ENCODE assay signal across 26 cellular contexts in genomic region chr11:60743058-60743457, GRCh38. TPM values are rescaled to one million over a fixed set of nuclear protein-coding genes. Genes with fewer than 3 reads are reported as not detected.
"Had no signal": no experiment of that assay in that cellular context is flagged by ENCODE, and none has a peak within 500 bp of the region (broad histone marks: within the 10 kb centered on the region; RNA-seq: fewer than 3 reads in every experiment).

No MANE protein-coding gene starts in this region.

- DNase-seq: foreskin melanocyte; head of caudate nucleus; kidney glomerular epithelial cell; mammary epithelial cell; mucosa of descending colon; right lobe of liver; spleen; stimulated activated CD4-positive, alpha-beta T cell treated with anti-CD3 and anti-CD28 coated beads, Interleukin-15, amount 100 ng/mL, for 24 hours; stimulated activated CD4-positive, alpha-beta T cell treated with anti-CD3 and anti-CD28 coated beads, Interleukin-1b, Interleukin-23, amount 100 ng/mL, for 48 hours; stimulated activated CD4-positive, alpha-beta T cell treated with anti-CD3 and anti-CD28 coated beads, Interleukin-4, amount 100 ng/mL, for 24 hours; tibial artery; upper lobe of left lung; uterus had no signal

- H3K4me1 Mint-ChIP-seq: stimulated activated memory B cell treated with anti-CD40 and anti-IgM and Interleukin-4, amounts not matched to agents 10 μg/mL and 1 μg/mL and 100 μg/mL, for 72 hours had no signal

- H3K4me1 ChIP-seq: parathyroid adenoma, prostate gland, right lobe of liver, spleen, tibial artery, upper lobe of left lung, uterus had no signal

- H3K4me3 ChIP-seq: hepatocyte, mucosa of descending colon, prostate gland, right lobe of liver, spleen, tibial artery, upper lobe of left lung, uterus had no signal

- H3K4me3 Mint-ChIP-seq: dendritic cell treated with granulocyte-macrophage colony-stimulating factor and Interleukin-4, amounts not matched to agents 40 ng/mL and 50 ng/mL, for 4 days; nephron; stimulated activated memory B cell treated with anti-CD40 and anti-IgM and Interleukin-4, amounts not matched to agents 10 μg/mL and 1 μg/mL and 100 μg/mL, for 72 hours; stimulated activated naive CD8-positive, alpha-beta T cell treated with anti-CD3 and anti-CD28 coated beads, Interleukin-15, Interleukin-2, amounts not matched to agents 100 ng/mL and 50 ng/mL, for 24 hours had no signal

- H3K9me3 ChIP-seq: mucosa of descending colon, prostate gland, right lobe of liver, uterus had no signal

- H3K27ac Mint-ChIP-seq: dendritic cell treated with granulocyte-macrophage colony-stimulating factor and Interleukin-4, amounts not matched to agents 40 ng/mL and 50 ng/mL, for 4 days; nephron; stimulated activated memory B cell treated with anti-CD40 and anti-IgM and Interleukin-4, amounts not matched to agents 10 μg/mL and 1 μg/mL and 100 μg/mL, for 72 hours; stimulated activated naive CD8-positive, alpha-beta T cell treated with anti-CD3 and anti-CD28 coated beads, Interleukin-15, Interleukin-2, amounts not matched to agents 100 ng/mL and 50 ng/mL, for 24 hours had no signal

- H3K36me3 ChIP-seq: prostate gland, right lobe of liver, spleen, tibial artery, upper lobe of left lung, uterus had no signal

- H3K9me3 Mint-ChIP-seq: dendritic cell treated with granulocyte-macrophage colony-stimulating factor and Interleukin-4, amounts not matched to agents 40 ng/mL and 50 ng/mL, for 4 days had no signal

- H3K27me3 ChIP-seq: hepatocyte, right lobe of liver, upper lobe of left lung, uterus had no signal

- H3K27ac ChIP-seq: hepatocyte, parathyroid adenoma, prostate gland, right lobe of liver, spleen, tibial artery, upper lobe of left lung, uterus had no signal

- H3K4me2 ChIP-seq: hepatocyte had no signal

- H2AFZ ChIP-seq: hepatocyte, parathyroid adenoma had no signal

- H3K9ac ChIP-seq: parathyroid adenoma had no signal

- H3K79me2 ChIP-seq: hepatocyte, parathyroid adenoma had no signal

- H3K36me3 Mint-ChIP-seq: stimulated activated memory B cell treated with anti-CD40 and anti-IgM and Interleukin-4, amounts not matched to agents 10 μg/mL and 1 μg/mL and 100 μg/mL, for 72 hours had no signal

- ATAC-seq: left lobe of liver; mucosa of descending colon; right lobe of liver; stimulated activated memory B cell treated with anti-CD40 and anti-IgM and Interleukin-4, amounts not matched to agents 10 μg/mL and 1 μg/mL and 100 μg/mL, for 72 hours had no signal

RNA-seq across cellular contexts. Expression of gene MS4A15, which starts 13.6 kb away (rescaled TPM):
- total RNA-seq: left lobe of liver, lower leg skin, mammary epithelial cell, omental fat pad, prostate gland, renal cortical epithelial cell, right lobe of liver, spleen, temporal lobe, uterus had no signal
- polyA plus RNA-seq: esophagus, mammary epithelial cell, spleen had no signal

RNA-seq across cellular contexts. Expression of gene MS4A18, which starts 18.5 kb away (rescaled TPM):
- total RNA-seq: hepatocyte, left lobe of liver, lower leg skin, mammary epithelial cell, mucosa of descending colon, omental fat pad, prostate gland, renal cortical epithelial cell, right lobe of liver, spleen, temporal lobe, upper lobe of left lung, uterus had no signal
- polyA plus RNA-seq: esophagus, hepatocyte, mammary epithelial cell, spleen had no signal

RNA-seq across cellular contexts. Expression of gene MS4A10, which starts 42.1 kb away (rescaled TPM):
- total RNA-seq: left lobe of liver, lower leg skin, mammary epithelial cell, omental fat pad, renal cortical epithelial cell, right lobe of liver, spleen, temporal lobe, upper lobe of left lung, uterus had no signal
- polyA plus RNA-seq: esophagus, mammary epithelial cell, spleen had no signal

RNA-seq across cellular contexts. Expression of gene MS4A8, which starts 43.6 kb away (rescaled TPM):
- total RNA-seq: left lobe of liver, lower leg skin, mammary epithelial cell, omental fat pad, renal cortical epithelial cell, spleen, temporal lobe had no signal
- polyA plus RNA-seq: mammary epithelial cell had no signal
